In genomic region chr7:30424536-30424935, GRCh38 we compare ENCODE assay signal across 23 cellular contexts. TPM values are rescaled to one million over a fixed set of nuclear protein-coding genes. Genes with fewer than 3 reads are reported as not detected.
DNase-seq lines count a peak whose midpoint lies in the region; ATAC-seq and TF ChIP-seq lines count a peak whose summit lies in the region.
"Had no signal": no experiment of that assay in that cellular context is flagged by ENCODE, and none has a peak within 500 bp of the region (broad histone marks: within the 10 kb centered on the region; RNA-seq: fewer than 3 reads in every experiment).

No MANE protein-coding gene starts in this region.

- H3K4me1 Mint-ChIP-seq in activated naive CD8-positive, alpha-beta T cell treated with anti-CD3 and anti-CD28 coated beads, Interleukin-2, amount 10 ng/mL, durations not matched to agents 7 days and 5 days: peaks cover 9% of the 10 kb centered on the region
- peaks cover 5% of the 10 kb centered on the region for H3K4me1 Mint-ChIP-seq in activated naive CD8-positive, alpha-beta T cell treated with anti-CD3 and anti-CD28 coated beads for 36 hours
- no peaks in the 10 kb centered on the region for H3K4me1 Mint-ChIP-seq in stimulated activated effector memory CD8-positive, alpha-beta T cell treated with anti-CD3 and anti-CD28 coated beads, Interleukin-12 subunit alpha, Interleukin-12 subunit beta, amount 100 ng/mL, for 72 hours
- H3K4me1 Mint-ChIP-seq: CD8-positive, alpha-beta memory T cell had no signal

- WGBS in esophagus muscularis mucosa: 86% methylated on average over 4 of the region's 4 CpGs

- TF ChIP-seq CTCF in GM13976 (IDR thresholded peaks at IDR 0.05; ENCODE audit: borderline replicate concordance, control extremely low read depth, extremely low read depth, insufficient read depth, missing control alignments) (no peak), esophagus muscularis mucosa (IDR thresholded peaks at IDR 0.05) (no peak)

- H3K27ac Mint-ChIP-seq in activated naive CD8-positive, alpha-beta T cell treated with anti-CD3 and anti-CD28 coated beads, Interleukin-2, amount 10 ng/mL, durations not matched to agents 7 days and 5 days: peak overlapping the region; percentile 45
- H3K27ac Mint-ChIP-seq in activated naive CD8-positive, alpha-beta T cell treated with anti-CD3 and anti-CD28 coated beads for 36 hours: no peak overlapping the region
- peak overlapping the region; percentile 50 for H3K27ac Mint-ChIP-seq in stimulated activated effector memory CD8-positive, alpha-beta T cell treated with anti-CD3 and anti-CD28 coated beads, Interleukin-12 subunit alpha, Interleukin-12 subunit beta, amount 100 ng/mL, for 72 hours

- no peaks in the 10 kb centered on the region for H3K27me3 Mint-ChIP-seq in activated naive CD8-positive, alpha-beta T cell treated with anti-CD3 and anti-CD28 coated beads, Interleukin-2, amount 10 ng/mL, durations not matched to agents 7 days and 5 days
- H3K27me3 Mint-ChIP-seq in activated naive CD8-positive, alpha-beta T cell treated with anti-CD3 and anti-CD28 coated beads for 36 hours: no peaks in the 10 kb centered on the region
- H3K27me3 Mint-ChIP-seq: CD8-positive, alpha-beta memory T cell had no signal

- peaks cover 0 to 6% (median 5%) of the 10 kb centered on the region in 4 donors for H3K4me1 ChIP-seq in esophagus muscularis mucosa
- H3K4me1 ChIP-seq: A549, SJSA1 had no signal

- H3K9me3 Mint-ChIP-seq in activated naive CD8-positive, alpha-beta T cell treated with anti-CD3 and anti-CD28 coated beads, Interleukin-2, amount 10 ng/mL, durations not matched to agents 7 days and 5 days: peaks cover 5% of the 10 kb centered on the region
- H3K9me3 Mint-ChIP-seq in activated naive CD8-positive, alpha-beta T cell treated with anti-CD3 and anti-CD28 coated beads for 36 hours: peaks cover 5% of the 10 kb centered on the region
- peaks cover 4% of the 10 kb centered on the region for H3K9me3 Mint-ChIP-seq in stimulated activated effector memory CD8-positive, alpha-beta T cell treated with anti-CD3 and anti-CD28 coated beads, Interleukin-12 subunit alpha, Interleukin-12 subunit beta, amount 100 ng/mL, for 72 hours

- peaks cover 47% of the 10 kb centered on the region for H3K36me3 Mint-ChIP-seq in activated naive CD8-positive, alpha-beta T cell treated with anti-CD3 and anti-CD28 coated beads, Interleukin-2, amount 10 ng/mL, durations not matched to agents 7 days and 5 days
- peaks cover 25% of the 10 kb centered on the region for H3K36me3 Mint-ChIP-seq in activated naive CD8-positive, alpha-beta T cell treated with anti-CD3 and anti-CD28 coated beads for 36 hours
- H3K36me3 Mint-ChIP-seq in stimulated activated effector memory CD8-positive, alpha-beta T cell treated with anti-CD3 and anti-CD28 coated beads, Interleukin-12 subunit alpha, Interleukin-12 subunit beta, amount 100 ng/mL, for 72 hours: peaks cover 27% of the 10 kb centered on the region

- no peaks in the 10 kb centered on the region for H3K9me3 ChIP-seq in esophagus muscularis mucosa
- H3K9me3 ChIP-seq: A549, SJSA1 had no signal

- no peak for DNase-seq in activated naive CD8-positive, alpha-beta T cell treated with anti-CD3 and anti-CD28 coated beads, Interleukin-2, amount 10 ng/mL, durations not matched to agents 7 days and 5 days
- DNase-seq in activated naive CD8-positive, alpha-beta T cell treated with anti-CD3 and anti-CD28 coated beads for 36 hours: no peak
- DNase-seq in GM13976 (ENCODE audit: low spot score): peak; percentile 6
- peak; percentile 53 for DNase-seq in esophagus muscularis mucosa (ENCODE audit: extremely low spot score)
- DNase-seq in stimulated activated effector memory CD8-positive, alpha-beta T cell treated with anti-CD3 and anti-CD28 coated beads, Interleukin-12 subunit alpha, Interleukin-12 subunit beta, amount 100 ng/mL, for 72 hours (ENCODE audit: low spot score in 2 of 2): peak in 1 of 2 donors; percentile 45
- DNase-seq: AML-193; CD8-positive, alpha-beta memory T cell; DMS79 treated with DMSO at 0.1 percent for 48 hours; GM23248; H9; IMR-90; KG1; MM.1S; NCI-H1417; NCI-H1694; NCI-H2029 treated with DMSO at 0.1 percent for 48 hours; NCI-H526 treated with DMSO at 0.1 percent for 48 hours; PC-9; Right ventricle myocardium superior had no signal

- H3K27me3 ChIP-seq in esophagus muscularis mucosa: no peaks in the 10 kb centered on the region
- H3K27me3 ChIP-seq: SJSA1 had no signal

- in situ Hi-C loops in GM13976 (cut with MboI; ENCODE audit: low sequenced_read_pairs, unreplicated experiment): loop anchor here (25.0 kb wide), 1 partner anchor 262 kb away; no protein-coding TSS in a partner anchor

- no peak overlapping the region for H3K27ac ChIP-seq in esophagus muscularis mucosa (replicated peaks in 1 of 4)
- H3K27ac ChIP-seq: A549, GM23248, PC-9, SJSA1 had no signal

- no peak overlapping the region for H3K4me3 ChIP-seq in esophagus muscularis mucosa
- H3K4me3 ChIP-seq: A549, GM23248, PC-9, SJSA1 had no signal

- peaks cover 0 to 59% (median 51%) of the 10 kb centered on the region in 4 donors for H3K36me3 ChIP-seq in esophagus muscularis mucosa

- H3K4me3 Mint-ChIP-seq in activated naive CD8-positive, alpha-beta T cell treated with anti-CD3 and anti-CD28 coated beads, Interleukin-2, amount 10 ng/mL, durations not matched to agents 7 days and 5 days: no peak overlapping the region
- no peak overlapping the region for H3K4me3 Mint-ChIP-seq in activated naive CD8-positive, alpha-beta T cell treated with anti-CD3 and anti-CD28 coated beads for 36 hours
- H3K4me3 Mint-ChIP-seq in stimulated activated effector memory CD8-positive, alpha-beta T cell treated with anti-CD3 and anti-CD28 coated beads, Interleukin-12 subunit alpha, Interleukin-12 subunit beta, amount 100 ng/mL, for 72 hours: no peak overlapping the region
- H3K4me3 Mint-ChIP-seq: CD8-positive, alpha-beta memory T cell; H9 had no signal

- intact Hi-C loops in esophagus muscularis mucosa (cut with DNase I): no loop called here

- no peak for ATAC-seq in activated naive CD8-positive, alpha-beta T cell treated with anti-CD3 and anti-CD28 coated beads, Interleukin-2, amount 10 ng/mL, durations not matched to agents 7 days and 5 days (ENCODE audit: low read depth)
- ATAC-seq in stimulated activated effector memory CD8-positive, alpha-beta T cell treated with anti-CD3 and anti-CD28 coated beads, Interleukin-12 subunit alpha, Interleukin-12 subunit beta, amount 100 ng/mL, for 72 hours: no peak
- ATAC-seq in GM18868 (IDR thresholded peaks at IDR 0.05; ENCODE audit: unreplicated experiment): no peak
- no peak for ATAC-seq in GM21423 (IDR thresholded peaks at IDR 0.05; ENCODE audit: unreplicated experiment)
- ATAC-seq: A549 had no signal

- TF ChIP-seq POLR2A in esophagus muscularis mucosa (IDR thresholded peaks at IDR 0.05; ENCODE audit: low read depth): no peak

- POLR2A ChIA-PET in activated naive CD8-positive, alpha-beta T cell treated with anti-CD3 and anti-CD28 coated beads, Interleukin-2, amount 10 ng/mL, durations not matched to agents 7 days and 5 days (lab: Charles Lee): no interaction called here

- TF ChIP-seq EP300 in esophagus muscularis mucosa (IDR thresholded peaks at IDR 0.05): no peak

RNA-seq across cellular contexts. Expression of gene NOD1, which starts 54.0 kb away (rescaled TPM):
- 10 to 100 TPM; 26.8 to 28.2 TPM for total RNA-seq in activated naive CD8-positive, alpha-beta T cell treated with anti-CD3 and anti-CD28 coated beads, Interleukin-2, amount 10 ng/mL, durations not matched to agents 7 days and 5 days
- total RNA-seq in activated naive CD8-positive, alpha-beta T cell treated with anti-CD3 and anti-CD28 coated beads for 36 hours: 10 to 100 TPM; 12.6 to 12.8 TPM
- 10 to 100 TPM; 11.6 to 22.0 (median 13.0) TPM for total RNA-seq in esophagus muscularis mucosa

Comparison
In these comparisons a context has a peak if more than half of its experiments do, and no peak if none do; other contexts are left out.
1. DNase-seq: peak in GM13976 (single experiment) and esophagus muscularis mucosa (single experiment); none in activated naive CD8-positive, alpha-beta T cell treated with anti-CD3 and anti-CD28 coated beads, Interleukin-2, amount 10 ng/mL, durations not matched to agents 7 days and 5 days (single experiment) and activated naive CD8-positive, alpha-beta T cell treated with anti-CD3 and anti-CD28 coated beads for 36 hours (single experiment).